Comparison of ENCODE assay signal across 10 cellular contexts in genomic region chr1:234631721-234632125, GRCh38. TPM values are rescaled to one million over a fixed set of nuclear protein-coding genes. Genes with fewer than 3 reads are reported as not detected.
DNase-seq lines count a peak whose midpoint lies in the region; ATAC-seq and TF ChIP-seq lines count a peak whose summit lies in the region.
"Had no signal": no experiment of that assay in that cellular context is flagged by ENCODE, and none has a peak within 500 bp of the region (broad histone marks: within the 10 kb centered on the region; RNA-seq: fewer than 3 reads in every experiment).

No MANE protein-coding gene starts in this region.

- no peaks in the 10 kb centered on the region for H3K9me3 ChIP-seq in adipocyte (ENCODE audit: control insufficient read depth, low read length)
- H3K9me3 ChIP-seq in stomach: no peaks in the 10 kb centered on the region

- no peak for TF ChIP-seq POLR2A in stomach (IDR thresholded peaks at IDR 0.05)

- H3K4me1 Mint-ChIP-seq in activated CD8-positive, alpha-beta T cell treated with anti-CD3 and anti-CD28 coated beads for 36 hours (ENCODE audit: low read depth): no peaks in the 10 kb centered on the region
- no peaks in the 10 kb centered on the region for H3K4me1 Mint-ChIP-seq in activated CD8-positive, alpha-beta T cell treated with anti-CD3 and anti-CD28 coated beads, Interleukin-2, amount 10 ng/mL, durations not matched to agents 7 days and 5 days (ENCODE audit: low read depth)

- H3K9ac ChIP-seq in adipocyte (ENCODE audit: low read length): peak overlapping the region; percentile 64
- H3K9ac ChIP-seq: parathyroid adenoma had no signal

- no peaks in the 10 kb centered on the region for H3K9me3 Mint-ChIP-seq in activated CD8-positive, alpha-beta T cell treated with anti-CD3 and anti-CD28 coated beads for 36 hours
- H3K9me3 Mint-ChIP-seq in activated CD8-positive, alpha-beta T cell treated with anti-CD3 and anti-CD28 coated beads, Interleukin-2, amount 10 ng/mL, durations not matched to agents 7 days and 5 days (ENCODE audit: insufficient read depth): no peaks in the 10 kb centered on the region

- no peak for DNase-seq in activated CD8-positive, alpha-beta T cell treated with anti-CD3 and anti-CD28 coated beads for 36 hours
- DNase-seq in activated CD8-positive, alpha-beta T cell treated with anti-CD3 and anti-CD28 coated beads, Interleukin-2, amount 10 ng/mL, durations not matched to agents 7 days and 5 days: no peak
- DNase-seq in adipocyte (ENCODE audit: low read depth) (peak; percentile 87), iPS-NIHi7 (ENCODE audit: extremely low spot score) (peak; percentile 23), stomach (no peak), activated T-cell treated with anti-CD3 and anti-CD28 coated beads for 4 hours (no peak), NCI-H446 (lab: John Stamatoyannopoulos, UW) (no peak)
- DNase-seq in stimulated activated naive CD4-positive, alpha-beta T cell treated with Interleukin-2 at 50 U/mL for 16 hours (lab: John Stamatoyannopoulos, UW): no peak

- no peak overlapping the region for H3K4me3 Mint-ChIP-seq in activated CD8-positive, alpha-beta T cell treated with anti-CD3 and anti-CD28 coated beads for 36 hours
- H3K4me3 Mint-ChIP-seq in activated CD8-positive, alpha-beta T cell treated with anti-CD3 and anti-CD28 coated beads, Interleukin-2, amount 10 ng/mL, durations not matched to agents 7 days and 5 days: no peak overlapping the region

- peak overlapping the region in 3 of 5 donors; percentile 50 to 64 (median 56) for H3K27ac ChIP-seq in stomach
- H3K27ac ChIP-seq: 22Rv1, parathyroid adenoma had no signal

- peak; percentile 13 for ATAC-seq in activated CD8-positive, alpha-beta T cell treated with anti-CD3 and anti-CD28 coated beads for 36 hours
- ATAC-seq in activated CD8-positive, alpha-beta T cell treated with anti-CD3 and anti-CD28 coated beads, Interleukin-2, amount 10 ng/mL, durations not matched to agents 7 days and 5 days: no peak

- no peak overlapping the region for H3K4me3 ChIP-seq in adipocyte (ENCODE audit: low read length)
- no peak overlapping the region for H3K4me3 ChIP-seq in stomach

- no peak for TF ChIP-seq CTCF in activated CD8-positive, alpha-beta T cell treated with anti-CD3 and anti-CD28 coated beads for 36 hours (IDR thresholded peaks at IDR 0.05)
- TF ChIP-seq CTCF in stomach (IDR thresholded peaks at IDR 0.05): no peak

- 27 to 50% (median 34%) methylated on average over 1 of the region's 1 CpG for WGBS in stomach, 5 donors

- H3K4me1 ChIP-seq in adipocyte (ENCODE audit: control insufficient read depth, insufficient read depth, low read length) (peaks cover 32% of the 10 kb centered on the region), stomach (peaks cover 4 to 16% (median 5%) of the 10 kb centered on the region in 4 donors)
- H3K4me1 ChIP-seq: parathyroid adenoma had no signal

- no peak for TF ChIP-seq EP300 in stomach (IDR thresholded peaks at IDR 0.05)

- H3K27ac Mint-ChIP-seq in activated CD8-positive, alpha-beta T cell treated with anti-CD3 and anti-CD28 coated beads for 36 hours: no peak overlapping the region
- no peak overlapping the region for H3K27ac Mint-ChIP-seq in activated CD8-positive, alpha-beta T cell treated with anti-CD3 and anti-CD28 coated beads, Interleukin-2, amount 10 ng/mL, durations not matched to agents 7 days and 5 days

- POLR2A ChIA-PET in activated CD8-positive, alpha-beta T cell treated with anti-CD3 and anti-CD28 coated beads for 36 hours (lab: Charles Lee): interaction anchor here (0.8 kb wide), 1 partner anchor 16 kb away, joined by 3 read pairs; no protein-coding TSS in a partner anchor
- POLR2A ChIA-PET in activated CD8-positive, alpha-beta T cell treated with anti-CD3 and anti-CD28 coated beads, Interleukin-2, amount 10 ng/mL, durations not matched to agents 7 days and 5 days (lab: Charles Lee): no interaction called here

- no peaks in the 10 kb centered on the region for H3K36me3 Mint-ChIP-seq in activated CD8-positive, alpha-beta T cell treated with anti-CD3 and anti-CD28 coated beads for 36 hours (ENCODE audit: low read depth)
- no peaks in the 10 kb centered on the region for H3K36me3 Mint-ChIP-seq in activated CD8-positive, alpha-beta T cell treated with anti-CD3 and anti-CD28 coated beads, Interleukin-2, amount 10 ng/mL, durations not matched to agents 7 days and 5 days (ENCODE audit: low read depth)

- intact Hi-C loops in activated CD8-positive, alpha-beta T cell treated with anti-CD3 and anti-CD28 coated beads for 36 hours (cut with micrococcal nuclease): no loop called here
- intact Hi-C loops in stomach (cut with DNase I; ENCODE audit: low total_unique reads): no loop called here

- H3K27me3 ChIP-seq in adipocyte (replicated peaks; ENCODE audit: control insufficient read depth, insufficient read depth, low read length): no peaks in the 10 kb centered on the region
- no peaks in the 10 kb centered on the region for H3K27me3 ChIP-seq in stomach

- no peaks in the 10 kb centered on the region for H3K27me3 Mint-ChIP-seq in activated CD8-positive, alpha-beta T cell treated with anti-CD3 and anti-CD28 coated beads for 36 hours
- peaks cover 6% of the 10 kb centered on the region for H3K27me3 Mint-ChIP-seq in activated CD8-positive, alpha-beta T cell treated with anti-CD3 and anti-CD28 coated beads, Interleukin-2, amount 10 ng/mL, durations not matched to agents 7 days and 5 days (ENCODE audit: low read depth)

- CTCF ChIA-PET in activated CD8-positive, alpha-beta T cell treated with anti-CD3 and anti-CD28 coated beads for 36 hours (lab: Charles Lee): interaction anchor here (1.0 to 2.0 kb wide), 2 partner anchors 12 to 18 kb away, joined by 4 to 7 read pairs; no protein-coding TSS in a partner anchor
- CTCF ChIA-PET in activated CD8-positive, alpha-beta T cell treated with anti-CD3 and anti-CD28 coated beads, Interleukin-2, amount 10 ng/mL, durations not matched to agents 7 days and 5 days (lab: Charles Lee): interaction anchor here (1.0 kb wide), 1 partner anchor 16 kb away, joined by 3 read pairs; no protein-coding TSS in a partner anchor

- no peaks in the 10 kb centered on the region for H3K36me3 ChIP-seq in adipocyte (ENCODE audit: control insufficient read depth, insufficient read depth, low read length, severe bottlenecking)
- no peaks in the 10 kb centered on the region for H3K36me3 ChIP-seq in stomach

RNA-seq across cellular contexts. Expression of gene IRF2BP2, which starts 21.7 kb away (rescaled TPM):
- 100 to 1,000 TPM; 148 to 155 TPM for total RNA-seq in activated CD8-positive, alpha-beta T cell treated with anti-CD3 and anti-CD28 coated beads for 36 hours
- 10 to 100 TPM; 71.5 to 72.0 TPM for total RNA-seq in activated CD8-positive, alpha-beta T cell treated with anti-CD3 and anti-CD28 coated beads, Interleukin-2, amount 10 ng/mL, durations not matched to agents 7 days and 5 days
- total RNA-seq in stomach: 100 to 1,000 TPM in 2 of 5 donors, 10 to 100 TPM in 3; 58.3 to 218 (median 81.1) TPM
- 10 to 100 TPM; 39.6 to 57.0 (median 51.5) TPM for polyA plus RNA-seq in stomach

Comparison
In these comparisons a context has a peak if more than half of its experiments do, and no peak if none do; other contexts are left out.
1. DNase-seq: peak in adipocyte (single experiment) and iPS-NIHi7 (single experiment); none in activated CD8-positive, alpha-beta T cell treated with anti-CD3 and anti-CD28 coated beads for 36 hours (single experiment), activated CD8-positive, alpha-beta T cell treated with anti-CD3 and anti-CD28 coated beads, Interleukin-2, amount 10 ng/mL, durations not matched to agents 7 days and 5 days (single experiment), stomach (single experiment), activated T-cell treated with anti-CD3 and anti-CD28 coated beads for 4 hours (single experiment), stimulated activated naive CD4-positive, alpha-beta T cell treated with Interleukin-2 at 50 U/mL for 16 hours (single experiment) and NCI-H446 (0 of 2).